ENCODE assay signal across 8 cellular contexts in genomic region chr2:177334940-177335543, GRCh38. TPM values are rescaled to one million over a fixed set of nuclear protein-coding genes. Genes with fewer than 3 reads are reported as not detected.
DNase-seq lines count a peak whose midpoint lies in the region; ATAC-seq and TF ChIP-seq lines count a peak whose summit lies in the region.

No MANE protein-coding gene starts in this region.

- TF ChIP-seq CTCF in fibroblast of pulmonary artery (IDR thresholded peaks at IDR 0.05; ENCODE audit: low read length, missing control alignments) (peak; percentile 96), omental fat pad (IDR thresholded peaks at IDR 0.05) (peak in 2 of 3 donors; percentile 24 to 72)

- ATAC-seq in GM19455 (IDR thresholded peaks at IDR 0.05; ENCODE audit: unreplicated experiment) (peak; percentile 67), omental fat pad (ENCODE audit: low FRiP score) (peak; percentile 62)

- no peak overlapping the region for H3K4me3 ChIP-seq in fibroblast of pulmonary artery (replicated peaks; ENCODE audit: low read depth, low read length)

- DNase-seq in DMS153 treated with DMSO at 0.1 percent for 48 hours (lab: John Stamatoyannopoulos, UW; ENCODE audit: unreplicated experiment) (peak; percentile 55), NCI-H146 treated with DMSO at 0.1 percent for 48 hours (lab: John Stamatoyannopoulos, UW; ENCODE audit: unreplicated experiment) (peak; percentile 56), T1000 (lab: John Stamatoyannopoulos, UW) (peak; percentile 6), fibroblast of pulmonary artery (ENCODE audit: low read depth) (peak; percentile 66), omental fat pad (ENCODE audit: low spot score) (no peak), GOT3 (lab: John Stamatoyannopoulos, UW) (no peak), UCSD-AML1 (lab: John Stamatoyannopoulos, UW; ENCODE audit: unreplicated experiment) (no peak)

RNA-seq across cellular contexts. Expression of gene AGPS, which starts 57.5 kb away (rescaled TPM):
- 10 to 100 TPM; 21.6 to 33.0 (median 29.0) TPM for total RNA-seq in omental fat pad

Comparison
In these comparisons a context has a peak if more than half of its experiments do, and no peak if none do; other contexts are left out.
1. DNase-seq: peak in DMS153 treated with DMSO at 0.1 percent for 48 hours (single experiment), NCI-H146 treated with DMSO at 0.1 percent for 48 hours (single experiment), T1000 (single experiment) and fibroblast of pulmonary artery (single experiment); none in omental fat pad (single experiment), GOT3 (single experiment) and UCSD-AML1 (single experiment).